In genomic region chr7:8131694-8132605, GRCh38 we compare ENCODE assay signal across 10 cellular contexts.
DNase-seq lines count a peak whose midpoint lies in the region; ATAC-seq and TF ChIP-seq lines count a peak whose summit lies in the region.
"Had no signal": no experiment of that assay in that cellular context is flagged by ENCODE, and none has a peak within 500 bp of the region (broad histone marks: within the 10 kb centered on the region; RNA-seq: fewer than 3 reads in every experiment).

No MANE protein-coding gene starts in this region.

- TF ChIP-seq CTCF in Caco-2 (IDR thresholded peaks at IDR 0.05; ENCODE audit: insufficient read depth in 1 of 2, low read depth in 1 of 2, low read length in 1 of 2, severe bottlenecking in 1 of 2, unreplicated experiment in 1 of 2), result no peak

- intact Hi-C loops in activated CD4-positive, alpha-beta memory T cell treated with anti-CD3 and anti-CD28 coated beads for 36 hours (cut with micrococcal nuclease), result loop anchor here (5.0 kb wide), 1 partner anchor 370 kb away; no protein-coding TSS in a partner anchor
- intact Hi-C loops in Caco-2 (cut with micrococcal nuclease; ENCODE audit: unreplicated experiment), result no loop called here

- H3K27me3 Mint-ChIP-seq in activated CD4-positive, alpha-beta memory T cell treated with anti-CD3 and anti-CD28 coated beads for 36 hours, result no peaks in the 10 kb centered on the region
- H3K27me3 Mint-ChIP-seq in Caco-2 (ENCODE audit: insufficient read depth, unreplicated experiment), result no peaks in the 10 kb centered on the region

- peak overlapping the region; percentile 50 for H3K27ac Mint-ChIP-seq in activated CD4-positive, alpha-beta memory T cell treated with anti-CD3 and anti-CD28 coated beads for 36 hours
- no peak overlapping the region for H3K27ac Mint-ChIP-seq in Caco-2 (ENCODE audit: unreplicated experiment)

- peak overlapping the region; percentile 95 for H3K27ac ChIP-seq in thymus (ENCODE audit: low read depth)
- H3K27ac ChIP-seq: psoas muscle, uterus had no signal

- H3K9me3 ChIP-seq in thymus (ENCODE audit: control insufficient read depth), result no peaks in the 10 kb centered on the region
- H3K9me3 ChIP-seq in Caco-2, result no peaks in the 10 kb centered on the region
- H3K9me3 ChIP-seq: psoas muscle, uterus had no signal

- no TSS peak for BruUV-seq in Caco-2 (replicated peaks; lab: Mats Ljungman, UMichigan)

- no peaks in the 10 kb centered on the region for H3K36me3 ChIP-seq in thymus (ENCODE audit: control insufficient read depth, insufficient read depth)
- H3K36me3 ChIP-seq in Caco-2 (ENCODE audit: control insufficient read depth, insufficient read depth, low read length), result no peaks in the 10 kb centered on the region
- H3K36me3 ChIP-seq: uterus had no signal

- H3K4me3 Mint-ChIP-seq in activated CD4-positive, alpha-beta memory T cell treated with anti-CD3 and anti-CD28 coated beads for 36 hours, result peak overlapping the region; percentile 17
- no peak overlapping the region for H3K4me3 Mint-ChIP-seq in Caco-2 (ENCODE audit: unreplicated experiment)

- WGBS in thymus, result 43% methylated on average over 5 of the region's 5 CpGs

- H3K4me1 ChIP-seq in thymus (ENCODE audit: control insufficient read depth, insufficient read depth, low read length) (peaks cover 28% of the 10 kb centered on the region), Caco-2 (no peaks in the 10 kb centered on the region)
- H3K4me1 ChIP-seq: psoas muscle, uterus had no signal

- peak overlapping the region; percentile 28 for H3K4me3 ChIP-seq in thymus (ENCODE audit: low read length)
- H3K4me3 ChIP-seq in Caco-2 (ENCODE audit: low read depth, low read length), result no peak overlapping the region
- H3K4me3 ChIP-seq: psoas muscle, uterus had no signal

- no peaks in the 10 kb centered on the region for H3K9me3 Mint-ChIP-seq in activated CD4-positive, alpha-beta memory T cell treated with anti-CD3 and anti-CD28 coated beads for 36 hours
- no peaks in the 10 kb centered on the region for H3K9me3 Mint-ChIP-seq in Caco-2 (ENCODE audit: unreplicated experiment)

- peak; percentile 75 for ATAC-seq in HG03025 (IDR thresholded peaks at IDR 0.05; ENCODE audit: low FRiP score, unreplicated experiment)
- ATAC-seq: psoas muscle had no signal

- POLR2A ChIA-PET in activated CD4-positive, alpha-beta memory T cell treated with anti-CD3 and anti-CD28 coated beads for 36 hours (lab: Charles Lee), result no interaction called here
- POLR2A ChIA-PET in Caco-2 (lab: Charles Lee), result no interaction called here

- DNase-seq in activated gamma-delta T cell treated with Interleukin-2 at 50 U/mL for 16 hours, result peak; percentile 32
- no peak for DNase-seq in activated gamma-delta T cell (lab: John Stamatoyannopoulos, UW)
- DNase-seq in activated CD4-positive, alpha-beta memory T cell treated with anti-CD3 and anti-CD28 coated beads for 36 hours, result peak; percentile 30
- no peak for DNase-seq in mesenteric fat pad (ENCODE audit: low spot score)
- DNase-seq in Caco-2, result no peak
- DNase-seq in RKO (ENCODE audit: low spot score), result no peak
- DNase-seq: psoas muscle, uterus had no signal

- peaks cover 83% of the 10 kb centered on the region for H3K4me1 Mint-ChIP-seq in activated CD4-positive, alpha-beta memory T cell treated with anti-CD3 and anti-CD28 coated beads for 36 hours (ENCODE audit: low read depth)
- no peaks in the 10 kb centered on the region for H3K4me1 Mint-ChIP-seq in Caco-2 (ENCODE audit: low read depth, unreplicated experiment)

- peaks cover 4% of the 10 kb centered on the region for H3K36me3 Mint-ChIP-seq in activated CD4-positive, alpha-beta memory T cell treated with anti-CD3 and anti-CD28 coated beads for 36 hours
- H3K36me3 Mint-ChIP-seq in Caco-2 (ENCODE audit: insufficient read depth, unreplicated experiment), result no peaks in the 10 kb centered on the region

- CTCF ChIA-PET in activated CD4-positive, alpha-beta memory T cell treated with anti-CD3 and anti-CD28 coated beads for 36 hours (lab: Charles Lee), result interaction anchor here (3.9 kb wide), 1 partner anchor 58 kb away, joined by 13 read pairs; no protein-coding TSS in a partner anchor
- CTCF ChIA-PET in Caco-2 (lab: Charles Lee), result no interaction called here

- H3K27me3 ChIP-seq in thymus (ENCODE audit: control insufficient read depth, insufficient read depth), result no peaks in the 10 kb centered on the region
- no peaks in the 10 kb centered on the region for H3K27me3 ChIP-seq in Caco-2 (replicated peaks; ENCODE audit: control insufficient read depth, insufficient read depth, low read length)
- H3K27me3 ChIP-seq: uterus had no signal

Comparison
In these comparisons a context has a peak if more than half of its experiments do, and no peak if none do; other contexts are left out.
1. DNase-seq: peak in activated gamma-delta T cell treated with Interleukin-2 at 50 U/mL for 16 hours (single experiment) and activated CD4-positive, alpha-beta memory T cell treated with anti-CD3 and anti-CD28 coated beads for 36 hours (single experiment); none in activated gamma-delta T cell (single experiment), mesenteric fat pad (single experiment), Caco-2 (0 of 2) and RKO (single experiment).